15 cellular contexts compared by ENCODE assay signal in genomic region chr1:99764909-99765308, GRCh38. TPM values are rescaled to one million over a fixed set of nuclear protein-coding genes. Genes with fewer than 3 reads are reported as not detected.
DNase-seq lines count a peak whose midpoint lies in the region; ATAC-seq and TF ChIP-seq lines count a peak whose summit lies in the region.
"Had no signal": no experiment of that assay in that cellular context is flagged by ENCODE, and none has a peak within 500 bp of the region (broad histone marks: within the 10 kb centered on the region; RNA-seq: fewer than 3 reads in every experiment).

No MANE protein-coding gene starts in this region.

- ATAC-seq in stimulated activated naive CD8-positive, alpha-beta T cell treated with anti-CD3 and anti-CD28 coated beads, Interleukin-15, amount 100 ng/mL, for 72 hours, result no peak
- ATAC-seq in lower lobe of right lung (no peak), HG03354 (IDR thresholded peaks at IDR 0.05; ENCODE audit: poor library complexity, severe bottlenecking, unreplicated experiment) (no peak)

- no peaks in the 10 kb centered on the region for H3K9me3 ChIP-seq in lower lobe of right lung
- H3K9me3 ChIP-seq: tibial nerve had no signal

- no peak overlapping the region for H3K27ac Mint-ChIP-seq in stimulated activated naive CD8-positive, alpha-beta T cell treated with anti-CD3 and anti-CD28 coated beads, Interleukin-15, Interleukin-2, amounts not matched to agents 100 ng/mL and 50 ng/mL, for 24 hours
- no peak overlapping the region for H3K27ac Mint-ChIP-seq in stimulated activated naive CD8-positive, alpha-beta T cell treated with anti-CD3 and anti-CD28 coated beads, Interleukin-15, amount 100 ng/mL, for 72 hours
- peak overlapping the region in 1 of 5 experiments; percentile 12 for H3K27ac Mint-ChIP-seq in brain

- H3K4me3 ChIP-seq in lower lobe of right lung, result peak overlapping the region; percentile 60

- no peaks in the 10 kb centered on the region for H3K9me3 Mint-ChIP-seq in stimulated activated naive CD8-positive, alpha-beta T cell treated with anti-CD3 and anti-CD28 coated beads, Interleukin-15, Interleukin-2, amounts not matched to agents 100 ng/mL and 50 ng/mL, for 24 hours
- no peaks in the 10 kb centered on the region for H3K9me3 Mint-ChIP-seq in stimulated activated naive CD8-positive, alpha-beta T cell treated with anti-CD3 and anti-CD28 coated beads, Interleukin-15, amount 100 ng/mL, for 72 hours
- H3K9me3 Mint-ChIP-seq in brain, result peaks cover 0 to 4% (median 0%) of the 10 kb centered on the region in 5 experiments

- DNase-seq in stimulated activated naive CD8-positive, alpha-beta T cell treated with anti-CD3 and anti-CD28 coated beads, Interleukin-15, amount 100 ng/mL, for 72 hours, result no peak
- no peak for DNase-seq in lower lobe of right lung
- no peak for DNase-seq in SHP77 (lab: John Stamatoyannopoulos, UW)
- no peak for DNase-seq in effector CD8-positive, alpha-beta T cell (lab: John Stamatoyannopoulos, UW)
- DNase-seq in HT-29 (ENCODE audit: low spot score), result no peak
- DNase-seq: activated CD4-positive, CD25-positive, alpha-beta regulatory T cell treated with anti-CD3 and anti-CD28 coated beads, Interleukin-2, amount 50 U/mL, for 72 hours; cerebellar nuclear complex; islet precursor cell; NCI-H2081; retina; stimulated activated CD4-positive, alpha-beta T cell treated with anti-CD3 and anti-CD28 coated beads, Interleukin-2, amount 100 ng/mL, for 24 hours had no signal

- no peaks in the 10 kb centered on the region for H3K27me3 Mint-ChIP-seq in stimulated activated naive CD8-positive, alpha-beta T cell treated with anti-CD3 and anti-CD28 coated beads, Interleukin-15, Interleukin-2, amounts not matched to agents 100 ng/mL and 50 ng/mL, for 24 hours
- no peaks in the 10 kb centered on the region for H3K27me3 Mint-ChIP-seq in stimulated activated naive CD8-positive, alpha-beta T cell treated with anti-CD3 and anti-CD28 coated beads, Interleukin-15, amount 100 ng/mL, for 72 hours
- peaks cover 5% of the 10 kb centered on the region for H3K27me3 Mint-ChIP-seq in brain

- no peak for TF ChIP-seq CTCF in brain (conservative IDR thresholded peaks at IDR 0.05)
- TF ChIP-seq CTCF in lower lobe of right lung (IDR thresholded peaks at IDR 0.05), result no peak

- intact Hi-C loops in lower lobe of right lung (cut with DNase I), result no loop called here

- peaks cover 39% of the 10 kb centered on the region for H3K4me1 ChIP-seq in lower lobe of right lung

- H3K4me3 Mint-ChIP-seq in stimulated activated naive CD8-positive, alpha-beta T cell treated with anti-CD3 and anti-CD28 coated beads, Interleukin-15, Interleukin-2, amounts not matched to agents 100 ng/mL and 50 ng/mL, for 24 hours, result peak overlapping the region; percentile 1
- H3K4me3 Mint-ChIP-seq in stimulated activated naive CD8-positive, alpha-beta T cell treated with anti-CD3 and anti-CD28 coated beads, Interleukin-15, amount 100 ng/mL, for 72 hours, result no peak overlapping the region
- peak overlapping the region in 3 of 5 experiments; percentile 32 to 67 (median 63) for H3K4me3 Mint-ChIP-seq in brain

- no peaks in the 10 kb centered on the region for H3K36me3 Mint-ChIP-seq in stimulated activated naive CD8-positive, alpha-beta T cell treated with anti-CD3 and anti-CD28 coated beads, Interleukin-15, Interleukin-2, amounts not matched to agents 100 ng/mL and 50 ng/mL, for 24 hours (ENCODE audit: low read depth)
- H3K36me3 Mint-ChIP-seq in brain, result no peaks in the 10 kb centered on the region

- no peak overlapping the region for H3K27ac ChIP-seq in lower lobe of right lung
- H3K27ac ChIP-seq: tibial nerve had no signal

- no peaks in the 10 kb centered on the region for H3K27me3 ChIP-seq in lower lobe of right lung (ENCODE audit: low read depth)
- H3K27me3 ChIP-seq: tibial nerve had no signal

- no peaks in the 10 kb centered on the region for H3K36me3 ChIP-seq in lower lobe of right lung
- H3K36me3 ChIP-seq: tibial nerve had no signal

- peaks cover 11% of the 10 kb centered on the region for H3K4me1 Mint-ChIP-seq in stimulated activated naive CD8-positive, alpha-beta T cell treated with anti-CD3 and anti-CD28 coated beads, Interleukin-15, Interleukin-2, amounts not matched to agents 100 ng/mL and 50 ng/mL, for 24 hours (ENCODE audit: low read depth)
- no peaks in the 10 kb centered on the region for H3K4me1 Mint-ChIP-seq in stimulated activated naive CD8-positive, alpha-beta T cell treated with anti-CD3 and anti-CD28 coated beads, Interleukin-15, amount 100 ng/mL, for 72 hours
- peaks cover 38% of the 10 kb centered on the region for H3K4me1 Mint-ChIP-seq in brain

RNA-seq across cellular contexts. Expression of gene FRRS1, which starts 1.5 kb away (rescaled TPM):
- polyA plus RNA-seq in brain (ENCODE audit: insufficient read depth, low read depth, low replicate concordance), result not detected
- 9.1 TPM for total RNA-seq in lower lobe of right lung
- total RNA-seq in HT-29 (2014; rRNA removed; shearing (Covaris generic)), result 8.7 and 9.0 TPM in 2 replicates

Comparison
In these comparisons a context has a peak if more than half of its experiments do, and no peak if none do; other contexts are left out.
1. H3K4me3 Mint-ChIP-seq: peak in stimulated activated naive CD8-positive, alpha-beta T cell treated with anti-CD3 and anti-CD28 coated beads, Interleukin-15, Interleukin-2, amounts not matched to agents 100 ng/mL and 50 ng/mL, for 24 hours (single experiment) and brain (3 of 5); none in stimulated activated naive CD8-positive, alpha-beta T cell treated with anti-CD3 and anti-CD28 coated beads, Interleukin-15, amount 100 ng/mL, for 72 hours (0 of 2).